ENCODE assay signal across 2 cellular contexts in genomic region chr2:238066718-238067117, GRCh38. TPM values are rescaled to one million over a fixed set of nuclear protein-coding genes. Genes with fewer than 3 reads are reported as not detected.
"Had no signal": no experiment of that assay in that cellular context is flagged by ENCODE, and none has a peak within 500 bp of the region (broad histone marks: within the 10 kb centered on the region; RNA-seq: fewer than 3 reads in every experiment).

No MANE protein-coding gene starts in this region.

RNA-seq across cellular contexts. Expression of gene ESPNL, which starts 33.4 kb away (rescaled TPM):
- total RNA-seq: astrocyte, dermis blood vessel endothelial cell had no signal
